In the genomic region with DNA sequence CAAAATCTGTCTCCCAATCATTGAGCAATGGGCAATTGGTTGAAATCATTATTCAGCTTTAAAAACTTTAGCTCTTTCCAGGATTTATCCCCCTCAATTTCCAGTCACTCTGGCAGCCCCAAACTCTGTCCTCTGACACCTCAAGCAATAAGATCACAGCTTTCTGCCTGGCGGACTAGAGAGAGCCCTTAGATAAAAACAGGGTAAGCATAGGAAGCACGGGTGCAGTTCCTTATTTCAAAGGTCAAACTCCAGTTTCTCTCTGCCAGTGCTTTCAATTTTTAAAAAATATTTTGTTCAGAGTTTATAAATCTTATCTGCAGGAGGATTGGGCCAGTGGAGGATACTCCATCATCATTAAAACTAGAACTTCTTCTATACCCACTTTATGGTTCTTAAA, we compare ENCODE assay signal across 5 cellular contexts.
A peak's percentile ranks its signal among the peaks of the same experiment; 100 is the strongest.
DNase-seq lines count a peak whose midpoint lies in the region; ATAC-seq, FAIRE-seq and TF ChIP-seq lines count a peak whose summit lies in the region.
"Not testable (repeated sequence)": the region's sequence is repeated elsewhere in the genome, so short reads cannot be mapped to it uniquely, and the experiment has no call there.

No MANE protein-coding gene starts in this region.

- H3K27me3 ChIP-seq in small intestine (ENCODE audit: control insufficient read depth in 2 of 2, insufficient read depth in 2 of 2, low read length in 2 of 2), result not testable (repeated sequence)

- H3K36me3 Mint-ChIP-seq in activated B cell treated with CpG ODN at 0.5 μM for 24 hours (ENCODE audit: low read depth); activated naive CD4-positive, alpha-beta T cell treated with anti-CD3 and anti-CD28 coated beads, Interleukin-2, amount 50 U/mL, for 24 hours; memory B cell: not testable (repeated sequence)

- H3K27ac ChIP-seq in small intestine (ENCODE audit: low read depth in 1 of 2, low read length in 1 of 2), result not testable (repeated sequence)

- not testable (repeated sequence) for H3K36me3 ChIP-seq in small intestine (ENCODE audit: control insufficient read depth in 2 of 2, insufficient read depth in 2 of 2, low read length in 2 of 2)

- not testable (repeated sequence) for H3K27ac Mint-ChIP-seq in activated B cell treated with CpG ODN at 0.5 μM for 24 hours, memory B cell
- peak overlapping the region; percentile 55 for H3K27ac Mint-ChIP-seq in activated naive CD4-positive, alpha-beta T cell treated with anti-CD3 and anti-CD28 coated beads, Interleukin-2, amount 50 U/mL, for 24 hours

- POLR2A ChIA-PET in activated B cell treated with CpG ODN at 0.5 μM for 24 hours (lab: Charles Lee), result not testable (repeated sequence)

- not testable (repeated sequence) for TF ChIP-seq CTCF in activated B cell treated with CpG ODN at 0.5 μM for 24 hours (IDR thresholded peaks at IDR 0.05)

- H3K4me1 Mint-ChIP-seq in activated B cell treated with CpG ODN at 0.5 μM for 24 hours, memory B cell: not testable (repeated sequence)
- H3K4me1 Mint-ChIP-seq in activated naive CD4-positive, alpha-beta T cell treated with anti-CD3 and anti-CD28 coated beads, Interleukin-2, amount 50 U/mL, for 24 hours, result peaks cover 18% of the 10 kb centered on the region

- not testable (repeated sequence) for DNase-seq in activated B cell treated with CpG ODN at 0.5 μM for 24 hours; left colon; memory B cell (ENCODE audit: low spot score in 2 of 2)
- peak; percentile 13 for DNase-seq in small intestine

- not testable (repeated sequence) for H3K4me1 ChIP-seq in small intestine (ENCODE audit: control insufficient read depth in 2 of 2, insufficient read depth in 1 of 2, low read depth in 1 of 2, low read length in 1 of 2)

- FAIRE-seq in small intestine (lab: Jason Lieb, UNC), result not testable (repeated sequence)

- intact Hi-C loops in activated B cell treated with CpG ODN at 0.5 μM for 24 hours (cut with micrococcal nuclease); left colon (cut with DNase I, micrococcal nuclease): not testable (repeated sequence)

- H3K9me3 Mint-ChIP-seq in activated B cell treated with CpG ODN at 0.5 μM for 24 hours; activated naive CD4-positive, alpha-beta T cell treated with anti-CD3 and anti-CD28 coated beads, Interleukin-2, amount 50 U/mL, for 24 hours; memory B cell: not testable (repeated sequence)

- not testable (repeated sequence) for H3K27me3 Mint-ChIP-seq in activated B cell treated with CpG ODN at 0.5 μM for 24 hours; activated naive CD4-positive, alpha-beta T cell treated with anti-CD3 and anti-CD28 coated beads, Interleukin-2, amount 50 U/mL, for 24 hours; memory B cell

- not testable (repeated sequence) for H3K4me3 ChIP-seq in small intestine (ENCODE audit: low read depth in 1 of 2, low read length in 2 of 2)

- peak; percentile 23 for ATAC-seq in activated B cell treated with CpG ODN at 0.5 μM for 24 hours (ENCODE audit: low read depth)
- peak; percentile 49 for ATAC-seq in left colon
- peak; percentile 55 for ATAC-seq in memory B cell (ENCODE audit: low read depth)

- CTCF ChIA-PET in activated B cell treated with CpG ODN at 0.5 μM for 24 hours (lab: Charles Lee), result not testable (repeated sequence)

- WGBS in small intestine, 3 donors, result 15 to 41% (median 26%) methylated on average over 2 of the region's 2 CpGs

- not testable (repeated sequence) for H3K9me3 ChIP-seq in small intestine (ENCODE audit: control insufficient read depth, low read depth)

- H3K4me3 Mint-ChIP-seq in activated B cell treated with CpG ODN at 0.5 μM for 24 hours; activated naive CD4-positive, alpha-beta T cell treated with anti-CD3 and anti-CD28 coated beads, Interleukin-2, amount 50 U/mL, for 24 hours; memory B cell: not testable (repeated sequence)
